25 cellular contexts compared by ENCODE assay signal in genomic region chr2:1611886-1612285, GRCh38.
A peak's percentile ranks its signal among the peaks of the same experiment; 100 is the strongest.
DNase-seq lines count a peak whose midpoint lies in the region; ATAC-seq, FAIRE-seq and TF ChIP-seq lines count a peak whose summit lies in the region.
"Had no signal": no experiment of that assay in that cellular context is flagged by ENCODE, and none has a peak within 500 bp of the region (broad histone marks: within the 10 kb centered on the region; RNA-seq: fewer than 3 reads in every experiment).

No MANE protein-coding gene starts in this region.

- peaks cover 40 to 99% (median 94%) of the 10 kb centered on the region in 10 experiments for H3K4me1 ChIP-seq in BLaER1 treated with 17β-estradiol and CSF1 and Interleukin-3, amounts not matched to agents 10 nM and 100 nM
- peaks cover 6% of the 10 kb centered on the region for H3K4me1 ChIP-seq in IMR-90 (ENCODE audit: control insufficient read depth, insufficient read depth, low read length)
- no peaks in the 10 kb centered on the region for H3K4me1 ChIP-seq in kidney (ENCODE audit: control insufficient read depth in 1 of 2, insufficient read depth in 1 of 2, low read depth in 1 of 2, low read length in 2 of 2)
- H3K4me1 ChIP-seq: HAP-1 had no signal

- FAIRE-seq in kidney (lab: Jason Lieb, UNC), result no peak
- FAIRE-seq: A204.1, GM12892 had no signal

- H3K27me3 Mint-ChIP-seq in progenitor cell of endocrine pancreas, result peaks cover 53% of the 10 kb centered on the region

- peaks cover 0 to 15% (median 0%) of the 10 kb centered on the region in 11 experiments; a peak in 3 of 22 replicates for H3K27me3 ChIP-seq in BLaER1 treated with 17β-estradiol and CSF1 and Interleukin-3, amounts not matched to agents 10 nM and 100 nM
- 0 out of 2 replicates have a peak, but pooled peaks cover 2% of the 10 kb centered on the region for H3K27me3 ChIP-seq in IMR-90 (ENCODE audit: control insufficient read depth, insufficient read depth, low read length)
- H3K27me3 ChIP-seq: MG63, SJCRH30 had no signal

- H3K56ac ChIP-seq in IMR-90 (ENCODE audit: extremely low read depth, insufficient read depth, low read length), result no peak overlapping the region

- POLR2A ChIA-PET in IMR-90 (lab: Charles Lee; ENCODE audit: unreplicated experiment), result no interaction called here

- no peak overlapping the region for H4K91ac ChIP-seq in IMR-90 (ENCODE audit: insufficient read depth, low read depth, low read length)

- CTCF ChIA-PET in IMR-90 (lab: Yijun Ruan, JAX), result no interaction called here

- H2AK5ac ChIP-seq in IMR-90 (ENCODE audit: low read depth, low read length), result 0 out of 2 replicates have a peak overlapping the region, but pooled peaks have one; percentile 14

- intact Hi-C loops in IMR-90 (cut with micrococcal nuclease) (no loop called here), kidney (cut with DNase I) (no loop called here)

- H3K4ac ChIP-seq in IMR-90 (ENCODE audit: low read depth, low read length), result no peak overlapping the region

- dilution Hi-C loops in IMR-90 (cut with HindIII; ENCODE audit: low sequenced_read_pairs, unreplicated experiment), result no loop called here

- H3K23ac ChIP-seq in IMR-90 (ENCODE audit: low read depth, low read length), result no peak overlapping the region; the same call in 1 of the 2 replicates

- no peak overlapping the region for H4K8ac ChIP-seq in IMR-90 (ENCODE audit: low read depth in 2 of 2, low read length in 2 of 2)

- no peaks in the 10 kb centered on the region for H3K36me3 ChIP-seq in BLaER1 treated with 17β-estradiol and CSF1 and Interleukin-3, amounts not matched to agents 10 nM and 100 nM
- no peaks in the 10 kb centered on the region for H3K36me3 ChIP-seq in IMR-90 (ENCODE audit: control insufficient read depth, insufficient read depth, low read length)
- no peaks in the 10 kb centered on the region for H3K36me3 ChIP-seq in kidney (ENCODE audit: control insufficient read depth in 1 of 2, insufficient read depth in 2 of 2, low read length in 2 of 2)
- H3K36me3 ChIP-seq: HAP-1, MG63, SJCRH30 had no signal

- no peak overlapping the region for H2BK5ac ChIP-seq in IMR-90 (ENCODE audit: low read depth, low read length, poor library complexity, severe bottlenecking)

- no peaks in the 10 kb centered on the region for H3K36me3 Mint-ChIP-seq in progenitor cell of endocrine pancreas (ENCODE audit: insufficient read depth)
- H3K36me3 Mint-ChIP-seq: CD8-positive, alpha-beta memory T cell had no signal

- TF ChIP-seq CTCF in IMR-90 (conservative IDR thresholded peaks at IDR 0.05; ENCODE audit: low read depth, low read length) (no peak), kidney (IDR thresholded peaks at IDR 0.05; ENCODE audit: borderline replicate concordance, extremely low read depth, insufficient read depth) (no peak), progenitor cell of endocrine pancreas (IDR thresholded peaks at IDR 0.05; ENCODE audit: unreplicated experiment) (no peak)

- in situ Hi-C loops in IMR-90 (cut with MboI; ENCODE audit: low sequenced_read_pairs), result no loop called here

- no TSS peak for BruUV-seq in IMR-90 (replicated peaks; lab: Mats Ljungman, UMichigan)

- peaks cover 7% of the 10 kb centered on the region for H3K9me1 ChIP-seq in IMR-90 (ENCODE audit: insufficient read depth, low read length)

- H2AFZ ChIP-seq in IMR-90 (replicated peaks; ENCODE audit: low read length, poor library complexity), result no peak overlapping the region

- H3K4me1 Mint-ChIP-seq in progenitor cell of endocrine pancreas (ENCODE audit: low read depth), result no peaks in the 10 kb centered on the region

- peak overlapping the region in 2 of 10 experiments; percentile 14 to 33; a peak in 3 of 20 replicates for H3K4me3 ChIP-seq in BLaER1 treated with 17β-estradiol and CSF1 and Interleukin-3, amounts not matched to agents 10 nM and 100 nM
- H3K4me3 ChIP-seq in IMR-90 (ENCODE audit: insufficient read depth, low read depth, low read length) (no peak overlapping the region), kidney (ENCODE audit: low read length in 2 of 2) (no peak overlapping the region)
- H3K4me3 ChIP-seq: HAP-1, MG63, SJCRH30 had no signal

- peak overlapping the region in 9 of 11 experiments; percentile 72 to 95 (median 85); a peak in 18 of 22 replicates for H3K4me2 ChIP-seq in BLaER1 treated with 17β-estradiol and CSF1 and Interleukin-3, amounts not matched to agents 10 nM and 100 nM
- H3K4me2 ChIP-seq in IMR-90 (ENCODE audit: low read depth, low read length), result no peak overlapping the region

- no peak overlapping the region for H4K5ac ChIP-seq in IMR-90 (ENCODE audit: low read depth, low read length)

- peak overlapping the region in 3 of 11 experiments; percentile 47 to 69 (median 65); a peak in 5 of 22 replicates for H3K9ac ChIP-seq in BLaER1 treated with 17β-estradiol and CSF1 and Interleukin-3, amounts not matched to agents 10 nM and 100 nM
- H3K9ac ChIP-seq in IMR-90 (ENCODE audit: low read depth, low read length) (no peak overlapping the region), kidney (ENCODE audit: low read length in 2 of 2) (no peak overlapping the region)

- H3K9me3 ChIP-seq in BLaER1 treated with 17β-estradiol and CSF1 and Interleukin-3, amounts not matched to agents 10 nM and 100 nM (replicated peaks in 1 of 11), result no peaks in the 10 kb centered on the region
- H3K9me3 ChIP-seq in IMR-90 (ENCODE audit: control insufficient read depth, insufficient read depth, low read length) (no peaks in the 10 kb centered on the region), kidney (ENCODE audit: control insufficient read depth in 1 of 2, low read length in 2 of 2) (no peaks in the 10 kb centered on the region)
- H3K9me3 ChIP-seq: HAP-1, MG63, SJCRH30 had no signal

- no peak for TF ChIP-seq RAD21 in IMR-90 (IDR thresholded peaks at IDR 0.05; ENCODE audit: low read length)

- H3K14ac ChIP-seq in IMR-90 (replicated peaks; ENCODE audit: low read depth, low read length), result no peak overlapping the region

- no peaks in the 10 kb centered on the region for H3K9me3 Mint-ChIP-seq in progenitor cell of endocrine pancreas (ENCODE audit: low read depth)

- no peak overlapping the region for H2BK120ac ChIP-seq in IMR-90 (ENCODE audit: low read depth, low read length)

- no peak overlapping the region for H2AK9ac ChIP-seq in IMR-90 (replicated peaks; ENCODE audit: low read depth, low read length, poor library complexity)

- peak overlapping the region; percentile 6 for H3K27ac Mint-ChIP-seq in progenitor cell of endocrine pancreas

- no peak overlapping the region for H3K4me3 Mint-ChIP-seq in progenitor cell of endocrine pancreas (ENCODE audit: low read depth)
- H3K4me3 Mint-ChIP-seq: CD8-positive, alpha-beta memory T cell had no signal

- no peak overlapping the region; the same call in 2 of the 3 replicates for H2BK15ac ChIP-seq in IMR-90 (ENCODE audit: low read depth, low read length)

- H3K27ac ChIP-seq in BLaER1 treated with 17β-estradiol and CSF1 and Interleukin-3, amounts not matched to agents 10 nM and 100 nM, result peak overlapping the region in 5 of 11 experiments; percentile 14 to 83 (median 77); a peak in 9 of 22 replicates
- H3K27ac ChIP-seq in IMR-90 (ENCODE audit: insufficient read depth, low read length) (no peak overlapping the region), kidney (ENCODE audit: low read depth in 2 of 2, low read length in 2 of 2) (no peak overlapping the region)
- H3K27ac ChIP-seq: SJCRH30 had no signal

- no peak overlapping the region for H2BK20ac ChIP-seq in IMR-90 (ENCODE audit: low read depth, low read length)

- WGBS in IMR-90 (ENCODE audit: extremely low coverage in 2 of 2, insufficient read length in 1 of 2), 2 experiments, result 96% methylated on average over 5 of the region's 8 CpGs; no CpG with 5 or more reads in 1 of the 2 experiments

- no peak for ATAC-seq in IMR-90 (ENCODE audit: low read depth)
- ATAC-seq in GM21447 (IDR thresholded peaks at IDR 0.05; ENCODE audit: unreplicated experiment), result no peak
- no peak for ATAC-seq in GM18517 (IDR thresholded peaks at IDR 0.05; ENCODE audit: unreplicated experiment)
- ATAC-seq: PC-3, Right ventricle myocardium inferior had no signal

- H4K20me1 ChIP-seq in BLaER1 treated with 17β-estradiol and CSF1 and Interleukin-3, amounts not matched to agents 10 nM and 100 nM, result no peaks in the 10 kb centered on the region; a peak in 1 of 22 replicates
- H4K20me1 ChIP-seq in IMR-90 (ENCODE audit: insufficient read depth, low read length), result no peaks in the 10 kb centered on the region

- no peak for DNase-seq in IMR-90
- peak; percentile 18 for DNase-seq in kidney
- no peak for DNase-seq in progenitor cell of endocrine pancreas (ENCODE audit: low spot score, unreplicated experiment)
- no peak for DNase-seq in DMS53 (lab: John Stamatoyannopoulos, UW)
- DNase-seq: C1 segment of cervical spinal cord; Calu3; DND-41; KG1; MG63; NCI-H1105 treated with DMSO at 0.1 percent for 48 hours; NCI-H2029; NCI-H446 treated with DMSO at 0.1 percent for 48 hours; NCI-H526; NCI-H82; NK-92 treated with Interleukin-12 subunit alpha and Interleukin-12 subunit beta, amount 100 ng/mL, for 24 hours; PC-3; SJCRH30 had no signal

- no peaks in the 10 kb centered on the region for H3K79me1 ChIP-seq in IMR-90 (ENCODE audit: low read depth in 1 of 2, low read length in 2 of 2)

- TF ChIP-seq POLR2A in IMR-90 (IDR thresholded peaks at IDR 0.05; ENCODE audit: low read depth, low read length), result no peak

- H3K18ac ChIP-seq in IMR-90 (ENCODE audit: low read depth, low read length), result no peak overlapping the region

TF ChIP-seq in IMR-90, 13 proteins besides CTCF, POLR2A, EP300 and RAD21 (continues in another document):
- no peak for TF ChIP-seq RFX5 (IDR thresholded peaks at IDR 0.05; ENCODE audit: low read depth, low read length)
- no peak for TF ChIP-seq SMC3 (IDR thresholded peaks at IDR 0.05; ENCODE audit: low read depth, low read length)
- TF ChIP-seq ELK1 (IDR thresholded peaks at IDR 0.05; ENCODE audit: borderline replicate concordance, low read depth, low read length), result no peak
- TF ChIP-seq CEBPB (IDR thresholded peaks at IDR 0.05; ENCODE audit: low read depth, low read length), result no peak
- TF ChIP-seq MXI1 (IDR thresholded peaks at IDR 0.05; ENCODE audit: borderline replicate concordance, low read depth, low read length), result no peak
- no peak for TF ChIP-seq USF2 (IDR thresholded peaks at IDR 0.05; ENCODE audit: low read depth, low read length)
